In the genomic region with DNA sequence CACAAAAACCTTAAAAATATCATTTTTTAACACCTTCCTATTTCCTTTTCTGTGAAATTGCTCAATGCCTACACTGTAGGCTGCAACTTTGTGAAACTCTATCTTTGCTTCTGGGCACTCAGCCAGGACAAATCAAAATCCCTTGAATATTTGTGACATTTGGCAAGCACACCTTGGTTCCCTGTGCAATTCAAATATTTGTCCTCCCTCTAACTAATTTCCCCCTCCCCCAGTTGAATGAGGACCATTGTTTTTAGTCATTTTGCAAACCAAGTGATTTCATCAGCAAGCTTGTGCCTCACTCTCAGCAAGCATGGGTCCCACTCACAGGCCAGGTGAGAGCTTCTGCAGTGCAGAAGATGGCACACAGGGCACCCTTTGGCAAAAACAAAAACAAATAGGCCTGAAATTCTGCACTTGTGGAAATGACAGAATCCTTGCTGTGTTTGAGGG, we compare ENCODE assay signal across 25 cellular contexts.
DNase-seq lines count a peak whose midpoint lies in the region; ATAC-seq, FAIRE-seq and TF ChIP-seq lines count a peak whose summit lies in the region.
"Had no signal": no experiment of that assay in that cellular context is flagged by ENCODE, and none has a peak within 500 bp of the region (broad histone marks: within the 10 kb centered on the region; RNA-seq: fewer than 3 reads in every experiment).

No MANE protein-coding gene starts in this region.

- POLR2A ChIA-PET in MCF 10A (lab: Yijun Ruan, JAX), result interaction anchor here (0.7 to 1.1 kb wide), 2 partner anchors 10 to 568 kb away, joined by 3 read pairs; no protein-coding TSS in a partner anchor
- POLR2A ChIA-PET in H1 (lab: Charles Lee; ENCODE audit: partially characterized antibody), result no interaction called here
- POLR2A ChIA-PET in CD8-positive, alpha-beta T cell (lab: Charles Lee), result no interaction called here

- H2AFZ ChIP-seq in H1 (ENCODE audit: low read length), result peak overlapping the region; percentile 70

- no peak overlapping the region for H3K56ac ChIP-seq in H1 (replicated peaks; ENCODE audit: insufficient read length, low read depth, low read length)

- no peaks in the 10 kb centered on the region for H3K36me3 Mint-ChIP-seq in MCF 10A (ENCODE audit: insufficient read depth, unreplicated experiment)
- H3K36me3 Mint-ChIP-seq in activated T-helper 17 cell treated with anti-CD3 and anti-CD28 coated beads, Interleukin-2, amount 50 U/mL, for 72 hours (ENCODE audit: low read depth), result no peaks in the 10 kb centered on the region
- no peaks in the 10 kb centered on the region for H3K36me3 Mint-ChIP-seq in CD8-positive, alpha-beta T cell
- H3K36me3 Mint-ChIP-seq: activated CD8-positive, alpha-beta memory T cell treated with anti-CD3 and anti-CD28 coated beads, Interleukin-2, amount 10 ng/mL, durations not matched to agents 7 days and 5 days; activated naive CD8-positive, alpha-beta T cell; naive thymus-derived CD4-positive, alpha-beta T cell had no signal

- no peak for TF ChIP-seq EP300 in H1 (IDR thresholded peaks at IDR 0.05; ENCODE audit: borderline replicate concordance in 1 of 2, low read depth in 2 of 2, low read length in 2 of 2)

- no peak overlapping the region for H3K18ac ChIP-seq in H1 (ENCODE audit: extremely low read depth, low read length)

- H2AK5ac ChIP-seq in H1 (ENCODE audit: low read depth, low read length), result no peak overlapping the region

- FAIRE-seq in H1 (lab: Jason Lieb, UNC) (no peak), small intestine (lab: Jason Lieb, UNC) (no peak)
- FAIRE-seq: astrocyte, GM12878, GM19239, keratinocyte had no signal

- TF ChIP-seq RAD21 in H1 (IDR thresholded peaks at IDR 0.05 in 1 of 2, conservative IDR thresholded peaks at IDR 0.05 in 1 of 2; ENCODE audit: low read depth in 2 of 2, low read length in 2 of 2), result no peak

- H3K9ac ChIP-seq in H1 (replicated peaks in 1 of 4; ENCODE audit: extremely low read depth in 1 of 4, low read depth in 3 of 4, low read length in 3 of 4), result no peak overlapping the region

- H3K4ac ChIP-seq in H1 (replicated peaks; ENCODE audit: insufficient read length, low read depth, low read length), result no peak overlapping the region

- no peak overlapping the region for H2BK120ac ChIP-seq in H1 (replicated peaks; ENCODE audit: low read depth, low read length)

- H4K20me1 ChIP-seq in H1 (replicated peaks in 1 of 2; ENCODE audit: control insufficient read depth in 1 of 2, insufficient read depth in 2 of 2, low read length in 2 of 2), result no peaks in the 10 kb centered on the region

- no peak overlapping the region for H3K4me2 ChIP-seq in H1 (ENCODE audit: insufficient read depth in 1 of 2, low read depth in 2 of 2, low read length in 2 of 2)

- H3K4me1 Mint-ChIP-seq in MCF 10A (ENCODE audit: insufficient read depth, unreplicated experiment), result peaks cover 9% of the 10 kb centered on the region
- H3K4me1 Mint-ChIP-seq in activated T-helper 17 cell treated with anti-CD3 and anti-CD28 coated beads, Interleukin-2, amount 50 U/mL, for 72 hours, result no peaks in the 10 kb centered on the region
- H3K4me1 Mint-ChIP-seq in CD8-positive, alpha-beta T cell (ENCODE audit: low read depth), result no peaks in the 10 kb centered on the region
- H3K4me1 Mint-ChIP-seq: activated CD8-positive, alpha-beta memory T cell treated with anti-CD3 and anti-CD28 coated beads, Interleukin-2, amount 10 ng/mL, durations not matched to agents 7 days and 5 days; naive thymus-derived CD4-positive, alpha-beta T cell had no signal

- H3K14ac ChIP-seq in H1 (ENCODE audit: insufficient read length), result no peak overlapping the region

- H3K27ac Mint-ChIP-seq in MCF 10A (ENCODE audit: low read depth, unreplicated experiment), result peak overlapping the region; percentile 6
- H3K27ac Mint-ChIP-seq in activated T-helper 17 cell treated with anti-CD3 and anti-CD28 coated beads, Interleukin-2, amount 50 U/mL, for 72 hours, result no peak overlapping the region
- H3K27ac Mint-ChIP-seq in CD8-positive, alpha-beta T cell, result no peak overlapping the region
- H3K27ac Mint-ChIP-seq: activated CD8-positive, alpha-beta memory T cell treated with anti-CD3 and anti-CD28 coated beads, Interleukin-2, amount 10 ng/mL, durations not matched to agents 7 days and 5 days; activated naive CD8-positive, alpha-beta T cell; activated T-helper 1 cell treated with anti-CD3 and anti-CD28 coated beads, Interleukin-12 subunit alpha, Interleukin-12 subunit beta, Interleukin-2, Interleukin-4 antibody, amounts not matched to agents 30 ng/mL and 10 ng/mL and 1 ng/mL, durations not matched to agents 14 hours and 24 hours and 36 hours; effector memory CD8-positive, alpha-beta T cell; naive thymus-derived CD4-positive, alpha-beta T cell had no signal

- H3K9me3 Mint-ChIP-seq in MCF 10A (ENCODE audit: unreplicated experiment), result no peaks in the 10 kb centered on the region
- peaks cover 7% of the 10 kb centered on the region for H3K9me3 Mint-ChIP-seq in activated T-helper 17 cell treated with anti-CD3 and anti-CD28 coated beads, Interleukin-2, amount 50 U/mL, for 72 hours
- peaks cover 2% of the 10 kb centered on the region for H3K9me3 Mint-ChIP-seq in CD8-positive, alpha-beta T cell

- no peaks in the 10 kb centered on the region for H3K4me1 ChIP-seq in breast epithelium
- no peaks in the 10 kb centered on the region; a peak in 1 of 7 replicates for H3K4me1 ChIP-seq in H1 (replicated peaks in 1 of 4; ENCODE audit: control insufficient read depth in 3 of 4, insufficient read depth in 4 of 4, low read length in 3 of 4)
- H3K4me1 ChIP-seq in CD8-positive, alpha-beta T cell (ENCODE audit: insufficient read depth, low read length), result no peaks in the 10 kb centered on the region
- no peaks in the 10 kb centered on the region for H3K4me1 ChIP-seq in small intestine (ENCODE audit: control insufficient read depth in 2 of 2, insufficient read depth in 1 of 2, low read depth in 1 of 2, low read length in 1 of 2)
- H3K4me1 ChIP-seq in vagina, result no peaks in the 10 kb centered on the region
- H3K4me1 ChIP-seq: esophagus muscularis mucosa, gastrocnemius medialis had no signal

- TF ChIP-seq POLR2A in breast epithelium (IDR thresholded peaks at IDR 0.05) (no peak), H1 (IDR thresholded peaks at IDR 0.05; ENCODE audit: control extremely low read depth in 1 of 2, low read depth in 2 of 2, low read length in 2 of 2) (no peak), vagina (IDR thresholded peaks at IDR 0.05) (no peak)

- no peaks in the 10 kb centered on the region for H3K27me3 ChIP-seq in breast epithelium
- H3K27me3 ChIP-seq in H1 (replicated peaks in 1 of 4; ENCODE audit: control insufficient read depth in 3 of 4, extremely low read depth in 1 of 4, insufficient read depth in 3 of 4, low read length in 3 of 4), result no peaks in the 10 kb centered on the region
- H3K27me3 ChIP-seq in CD8-positive, alpha-beta T cell (ENCODE audit: insufficient read depth, low read length), result no peaks in the 10 kb centered on the region
- no peaks in the 10 kb centered on the region for H3K27me3 ChIP-seq in small intestine (ENCODE audit: control insufficient read depth in 2 of 2, insufficient read depth in 2 of 2, low read length in 2 of 2)
- no peaks in the 10 kb centered on the region for H3K27me3 ChIP-seq in vagina
- H3K27me3 ChIP-seq: esophagus muscularis mucosa, gastrocnemius medialis had no signal

- no peak overlapping the region for H4K91ac ChIP-seq in H1 (replicated peaks; ENCODE audit: insufficient read length, low read length)

- H4K8ac ChIP-seq in H1 (ENCODE audit: extremely low read depth, insufficient read depth, low read length), result no peak overlapping the region

- H2BK15ac ChIP-seq in H1 (ENCODE audit: low read length), result no peak overlapping the region

- no peak overlapping the region for H2BK20ac ChIP-seq in H1 (ENCODE audit: low read length)

- intact Hi-C loops in MCF 10A (cut with micrococcal nuclease), result no loop called here
- intact Hi-C loops in breast epithelium (cut with DNase I; ENCODE audit: low total_unique reads), result no loop called here
- intact Hi-C loops in CD8-positive, alpha-beta T cell (cut with DNase I, micrococcal nuclease), result no loop called here
- intact Hi-C loops in vagina (cut with DNase I), result no loop called here

- ATAC-seq in activated T-helper 17 cell treated with anti-CD3 and anti-CD28 coated beads, Interleukin-2, amount 50 U/mL, for 72 hours (replicated peaks), result no peak
- ATAC-seq in CD8-positive, alpha-beta T cell, result no peak
- ATAC-seq: activated CD8-positive, alpha-beta memory T cell treated with anti-CD3 and anti-CD28 coated beads, Interleukin-2, amount 10 ng/mL, durations not matched to agents 7 days and 5 days; effector memory CD8-positive, alpha-beta T cell; gastrocnemius medialis; GM12878; naive thymus-derived CD4-positive, alpha-beta T cell; right cardiac atrium; Right ventricle myocardium inferior had no signal

- no peaks in the 10 kb centered on the region for H3K23me2 ChIP-seq in H1 (ENCODE audit: low read depth, low read length)

- no peak overlapping the region for H2BK5ac ChIP-seq in H1 (ENCODE audit: low read depth, low read length)

- H3K23ac ChIP-seq in H1 (ENCODE audit: insufficient read length), result no peak overlapping the region

- no peaks in the 10 kb centered on the region for H3K79me1 ChIP-seq in H1 (ENCODE audit: low read depth, low read length)

- H3K27ac ChIP-seq in breast epithelium (no peak overlapping the region), H1 (ENCODE audit: low read depth, low read length) (no peak overlapping the region), small intestine (ENCODE audit: low read depth in 1 of 2, low read length in 1 of 2) (no peak overlapping the region), vagina (no peak overlapping the region)
- H3K27ac ChIP-seq in CD8-positive, alpha-beta T cell (ENCODE audit: low read depth, low read length), result no peak overlapping the region
- H3K27ac ChIP-seq: esophagus muscularis mucosa, gastrocnemius medialis had no signal

- no peaks in the 10 kb centered on the region for H3K79me2 ChIP-seq in H1 (ENCODE audit: control insufficient read depth in 1 of 2, insufficient read depth in 2 of 2, low read length in 2 of 2)

- no peak overlapping the region for H3K4me3 ChIP-seq in breast epithelium
- H3K4me3 ChIP-seq in H1 (ENCODE audit: extremely low read depth in 1 of 4, insufficient read depth in 2 of 4, low read depth in 3 of 4, low read length in 4 of 4), result no peak overlapping the region
- H3K4me3 ChIP-seq in CD8-positive, alpha-beta T cell (ENCODE audit: low read depth, low read length), result no peak overlapping the region
- H3K4me3 ChIP-seq in small intestine (ENCODE audit: low read depth in 1 of 2, low read length in 2 of 2), result no peak overlapping the region
- no peak overlapping the region for H3K4me3 ChIP-seq in vagina
- H3K4me3 ChIP-seq: esophagus muscularis mucosa, gastrocnemius medialis, GM12878 had no signal

- no TSS peak for BruUV-seq in MCF 10A (replicated peaks; lab: Mats Ljungman, UMichigan)

- no peaks in the 10 kb centered on the region for H3K27me3 Mint-ChIP-seq in MCF 10A (ENCODE audit: insufficient read depth, unreplicated experiment)
- no peaks in the 10 kb centered on the region for H3K27me3 Mint-ChIP-seq in activated T-helper 17 cell treated with anti-CD3 and anti-CD28 coated beads, Interleukin-2, amount 50 U/mL, for 72 hours
- H3K27me3 Mint-ChIP-seq in CD8-positive, alpha-beta T cell (ENCODE audit: low read depth), result no peaks in the 10 kb centered on the region
- H3K27me3 Mint-ChIP-seq: activated CD8-positive, alpha-beta memory T cell treated with anti-CD3 and anti-CD28 coated beads, Interleukin-2, amount 10 ng/mL, durations not matched to agents 7 days and 5 days; activated naive CD8-positive, alpha-beta T cell; effector memory CD8-positive, alpha-beta T cell; naive thymus-derived CD4-positive, alpha-beta T cell had no signal

- DNase-seq in MCF 10A (ENCODE audit: unreplicated experiment) (peak; percentile 85), breast epithelium (ENCODE audit: low spot score in 2 of 2) (no peak), NCI-H2196 treated with DMSO at 0.1 percent for 48 hours (lab: John Stamatoyannopoulos, UW; ENCODE audit: unreplicated experiment) (peak; percentile 67), H1 (ENCODE audit: low read depth in 1 of 2, low spot score in 2 of 2) (no peak), small intestine (no peak), vagina (ENCODE audit: extremely low spot score in 2 of 2) (no peak)
- no peak for DNase-seq in CD8-positive, alpha-beta T cell
- DNase-seq: activated CD4-positive, alpha-beta T cell treated with anti-CD3 and anti-CD28 coated beads for 48 hours; activated CD8-positive, alpha-beta memory T cell treated with anti-CD3 and anti-CD28 coated beads, Interleukin-2, amount 10 ng/mL, durations not matched to agents 7 days and 5 days; C1 segment of cervical spinal cord; effector memory CD8-positive, alpha-beta T cell; gastrocnemius medialis; mesendoderm; naive thymus-derived CD4-positive, alpha-beta T cell; NCI-H446 treated with DMSO at 0.1 percent for 48 hours; right cardiac atrium had no signal

- CTCF ChIA-PET in MCF 10A (lab: Yijun Ruan, JAX), result no interaction called here
- CTCF ChIA-PET in H1 (lab: Charles Lee; ENCODE audit: partially characterized antibody), result no interaction called here
- CTCF ChIA-PET in CD8-positive, alpha-beta T cell (lab: Charles Lee), result no interaction called here

- H2BK12ac ChIP-seq in H1 (ENCODE audit: low read depth, low read length), result no peak overlapping the region

- no peak overlapping the region for H3K4me3 Mint-ChIP-seq in MCF 10A (ENCODE audit: unreplicated experiment)
- no peak overlapping the region for H3K4me3 Mint-ChIP-seq in activated T-helper 17 cell treated with anti-CD3 and anti-CD28 coated beads, Interleukin-2, amount 50 U/mL, for 72 hours
- no peak overlapping the region for H3K4me3 Mint-ChIP-seq in CD8-positive, alpha-beta T cell
- H3K4me3 Mint-ChIP-seq: activated CD8-positive, alpha-beta memory T cell treated with anti-CD3 and anti-CD28 coated beads, Interleukin-2, amount 10 ng/mL, durations not matched to agents 7 days and 5 days; activated naive CD8-positive, alpha-beta T cell; activated T-helper 1 cell treated with anti-CD3 and anti-CD28 coated beads, Interleukin-12 subunit alpha, Interleukin-12 subunit beta, Interleukin-2, Interleukin-4 antibody, amounts not matched to agents 30 ng/mL and 10 ng/mL and 1 ng/mL, durations not matched to agents 14 hours and 24 hours and 36 hours; effector memory CD8-positive, alpha-beta T cell; naive thymus-derived CD4-positive, alpha-beta T cell had no signal

- H3K9me3 ChIP-seq in breast epithelium (no peaks in the 10 kb centered on the region), H1 (ENCODE audit: insufficient read depth in 2 of 2, low read depth in 1 of 2, low read length in 1 of 2) (no peaks in the 10 kb centered on the region), small intestine (ENCODE audit: control insufficient read depth, low read depth) (no peaks in the 10 kb centered on the region), vagina (no peaks in the 10 kb centered on the region)
- H3K9me3 ChIP-seq in CD8-positive, alpha-beta T cell (ENCODE audit: low read length), result no peaks in the 10 kb centered on the region
- H3K9me3 ChIP-seq: esophagus muscularis mucosa, gastrocnemius medialis had no signal

- TF ChIP-seq CTCF in MCF 10A (IDR thresholded peaks at IDR 0.05; ENCODE audit: unreplicated experiment) (no peak), breast epithelium (IDR thresholded peaks at IDR 0.05) (no peak), H1 (IDR thresholded peaks at IDR 0.05; ENCODE audit: control extremely low read depth in 1 of 3, insufficient read depth in 1 of 3, low read depth in 1 of 3, low read length in 3 of 3) (no peak), vagina (IDR thresholded peaks at IDR 0.05) (no peak)
- TF ChIP-seq CTCF in CD8-positive, alpha-beta T cell (IDR thresholded peaks at IDR 0.05), result no peak

- no peak overlapping the region for H4K5ac ChIP-seq in H1 (ENCODE audit: insufficient read length, low read depth, low read length)

- no peaks in the 10 kb centered on the region for H3K36me3 ChIP-seq in breast epithelium
- no peaks in the 10 kb centered on the region for H3K36me3 ChIP-seq in H1 (ENCODE audit: control insufficient read depth in 2 of 4, insufficient read depth in 4 of 4, low read length in 3 of 4)
- H3K36me3 ChIP-seq in CD8-positive, alpha-beta T cell (ENCODE audit: insufficient read depth, low read length), result no peaks in the 10 kb centered on the region
- H3K36me3 ChIP-seq in small intestine (ENCODE audit: control insufficient read depth in 2 of 2, insufficient read depth in 2 of 2, low read length in 2 of 2), result no peaks in the 10 kb centered on the region
- H3K36me3 ChIP-seq in vagina, result no peaks in the 10 kb centered on the region
- H3K36me3 ChIP-seq: esophagus muscularis mucosa, gastrocnemius medialis had no signal

Comparison
In these comparisons a context has a peak if more than half of its experiments do, and no peak if none do; other contexts are left out.
1. DNase-seq: peak in MCF 10A (single experiment) and NCI-H2196 treated with DMSO at 0.1 percent for 48 hours (single experiment); none in breast epithelium (0 of 2), H1 (0 of 2), CD8-positive, alpha-beta T cell (0 of 7), small intestine (single experiment) and vagina (0 of 2).